ENCODE assay signal across 17 cellular contexts in the genomic region with DNA sequence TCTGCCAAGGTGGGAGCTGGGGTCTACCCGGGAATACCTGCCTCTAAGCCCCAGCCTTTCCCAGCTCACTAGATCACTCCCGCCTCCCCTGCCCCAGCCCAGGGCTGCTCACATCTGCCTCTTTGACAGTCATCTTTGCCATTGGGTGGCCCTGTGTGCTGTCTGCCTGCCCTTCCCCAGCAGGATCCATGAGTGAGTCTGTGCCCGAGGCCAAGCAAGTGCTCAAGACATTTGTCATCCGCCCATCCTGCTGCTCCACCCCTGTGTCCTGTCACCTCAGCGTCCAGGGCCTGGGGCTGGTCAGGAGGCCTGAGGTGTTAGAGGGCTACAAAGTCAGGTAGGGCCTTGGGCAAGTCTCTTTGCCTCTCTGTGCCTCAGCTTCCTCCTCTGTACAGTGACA.
A peak's percentile ranks its signal among the peaks of the same experiment; 100 is the strongest.
DNase-seq lines count a peak whose midpoint lies in the region; ATAC-seq, FAIRE-seq and TF ChIP-seq lines count a peak whose summit lies in the region.
"Had no signal": no experiment of that assay in that cellular context is flagged by ENCODE, and none has a peak within 500 bp of the region (broad histone marks: within the 10 kb centered on the region; RNA-seq: fewer than 3 reads in every experiment).

No MANE protein-coding gene starts in this region.

- H3K56ac ChIP-seq in IMR-90 (ENCODE audit: extremely low read depth, insufficient read depth, low read length) (no peak overlapping the region), mesendoderm (ENCODE audit: low read length) (peak overlapping the region; percentile 35)

- H2BK20ac ChIP-seq in IMR-90 (ENCODE audit: low read depth, low read length) = no peak overlapping the region; the same call in 1 of the 2 replicates

- CTCF ChIA-PET in IMR-90 (lab: Yijun Ruan, JAX) = interaction anchor here (1.3 kb wide), 1 partner anchor 21 kb away, joined by 3 read pairs; no protein-coding TSS in a partner anchor

- DNase-seq in EH (ENCODE audit: low read depth) (peak; percentile 34), IMR-90 (no peak), bronchial epithelial cell (ENCODE audit: low read depth) (peak; percentile 53), mesendoderm (peak; percentile 36), 8988T (no peak), urothelium cell line (ENCODE audit: low spot score) (no peak), SJCRH30 (no peak)
- DNase-seq: NCI-H1092 treated with DMSO at 0.1 percent for 48 hours; NCI-H1694; NK-92 treated with Interleukin-12 subunit alpha and Interleukin-12 subunit beta, amount 100 ng/mL, for 24 hours; SIG-M5 had no signal

- H3K79me2 ChIP-seq in mesendoderm (ENCODE audit: control insufficient read depth, insufficient read depth, low read length) = no peaks in the 10 kb centered on the region

- H3K4me2 ChIP-seq in IMR-90 (ENCODE audit: low read depth, low read length) = no peak overlapping the region
- no peak overlapping the region for H3K4me2 ChIP-seq in mesendoderm (ENCODE audit: low read length)
- H3K4me2 ChIP-seq: A549 had no signal

- H3K9me3 ChIP-seq in IMR-90 (ENCODE audit: control insufficient read depth, insufficient read depth, low read length) (peaks cover 3% of the 10 kb centered on the region; the same call in 1 of the 2 replicates), SJCRH30 (replicated peaks) (no peaks in the 10 kb centered on the region)

- peak overlapping the region; percentile 78 for H2AK9ac ChIP-seq in IMR-90 (replicated peaks; ENCODE audit: low read depth, low read length, poor library complexity)

- H2AK5ac ChIP-seq in IMR-90 (ENCODE audit: low read depth, low read length) (peak overlapping the region; percentile 57), mesendoderm (ENCODE audit: low read length) (no peak overlapping the region)

- FAIRE-seq in bronchial epithelial cell (lab: Jason Lieb, UNC) = no peak
- no peak for FAIRE-seq in urothelium cell line (lab: Jason Lieb, UNC)
- FAIRE-seq: A549, G401.6, GM12891 had no signal

- BruUV-seq in IMR-90 (replicated peaks; lab: Mats Ljungman, UMichigan) = no TSS peak

- no peak overlapping the region for H3K4me3 ChIP-seq in IMR-90 (ENCODE audit: insufficient read depth, low read depth, low read length)
- H3K4me3 ChIP-seq in bronchial epithelial cell (ENCODE audit: low read depth, low read length) = no peak overlapping the region
- no peak overlapping the region for H3K4me3 ChIP-seq in mesendoderm (ENCODE audit: low read length)
- no peak overlapping the region for H3K4me3 ChIP-seq in SJCRH30
- H3K4me3 ChIP-seq: A549 had no signal

- peaks cover 15% of the 10 kb centered on the region for H3K4me1 ChIP-seq in IMR-90 (ENCODE audit: control insufficient read depth, insufficient read depth, low read length)
- H3K4me1 ChIP-seq in mesendoderm (ENCODE audit: control insufficient read depth, low read depth, low read length) = peaks cover 3% of the 10 kb centered on the region
- peaks cover 14% of the 10 kb centered on the region; the same call in 1 of the 2 replicates for H3K4me1 ChIP-seq in SJCRH30

- WGBS in IMR-90 (ENCODE audit: extremely low coverage in 2 of 2, insufficient read length in 1 of 2), 2 experiments = 93% methylated on average over 2 of the region's 5 CpGs; no CpG with 5 or more reads in 1 of the 2 experiments
- WGBS in mesendoderm (ENCODE audit: extremely low coverage, insufficient coverage, low lambda C conversion rate) = no CpG with 5 or more reads among the region's 5 CpGs

- no peak overlapping the region for H3K27ac ChIP-seq in IMR-90 (ENCODE audit: insufficient read depth, low read length)
- H3K27ac ChIP-seq in mesendoderm (ENCODE audit: low read depth, low read length) = no peak overlapping the region
- H3K27ac ChIP-seq in SJCRH30 = no peak overlapping the region
- H3K27ac ChIP-seq: A549, C4-2B had no signal

- TF ChIP-seq CTCF in IMR-90 (conservative IDR thresholded peaks at IDR 0.05; ENCODE audit: low read depth, low read length) (no peak), bronchial epithelial cell (IDR thresholded peaks at IDR 0.05; ENCODE audit: insufficient read depth, low read length, severe bottlenecking) (no peak)

- H3K27me3 ChIP-seq in IMR-90 (ENCODE audit: control insufficient read depth, insufficient read depth, low read length) = peaks cover 2% of the 10 kb centered on the region; the same call in 1 of the 2 replicates
- H3K27me3 ChIP-seq in bronchial epithelial cell (ENCODE audit: control insufficient read depth, insufficient read depth, low read length) = no peaks in the 10 kb centered on the region
- no peaks in the 10 kb centered on the region for H3K27me3 ChIP-seq in mesendoderm (ENCODE audit: insufficient read depth, low read length, poor library complexity)
- no peaks in the 10 kb centered on the region for H3K27me3 ChIP-seq in SJCRH30

- TF ChIP-seq RAD21 in IMR-90 (IDR thresholded peaks at IDR 0.05; ENCODE audit: low read length) = no peak

- no peak overlapping the region for H3K9ac ChIP-seq in IMR-90 (ENCODE audit: low read depth, low read length)
- no peak overlapping the region for H3K9ac ChIP-seq in mesendoderm (ENCODE audit: low read length)

- peak overlapping the region; percentile 27; the same call in 1 of the 2 replicates for H3K4ac ChIP-seq in IMR-90 (ENCODE audit: low read depth, low read length)
- no peak overlapping the region for H3K4ac ChIP-seq in mesendoderm (ENCODE audit: low read depth, low read length)

- H4K5ac ChIP-seq in IMR-90 (ENCODE audit: low read depth, low read length) = no peak overlapping the region
- H4K5ac ChIP-seq in mesendoderm (ENCODE audit: low read length) = no peak overlapping the region

- ATAC-seq in IMR-90 (ENCODE audit: low read depth) = no peak
- ATAC-seq in HG03196 (IDR thresholded peaks at IDR 0.05; ENCODE audit: unreplicated experiment) = no peak
- ATAC-seq: A549, HCT116 had no signal

- H3K9me1 ChIP-seq in IMR-90 (ENCODE audit: insufficient read depth, low read length) = peaks cover 4% of the 10 kb centered on the region

- no peak overlapping the region for H2BK5ac ChIP-seq in IMR-90 (ENCODE audit: low read depth, low read length, poor library complexity, severe bottlenecking)
- no peak overlapping the region for H2BK5ac ChIP-seq in mesendoderm (ENCODE audit: low read length)

- in situ Hi-C loops in IMR-90 (cut with MboI; ENCODE audit: low sequenced_read_pairs) = no loop called here

- TF ChIP-seq POLR2A in IMR-90 (IDR thresholded peaks at IDR 0.05; ENCODE audit: low read depth, low read length) = no peak

- no peak overlapping the region; the same call in 1 of the 2 replicates for H3K14ac ChIP-seq in IMR-90 (replicated peaks; ENCODE audit: low read depth, low read length)

- H2BK15ac ChIP-seq in IMR-90 (ENCODE audit: low read depth, low read length) (no peak overlapping the region), mesendoderm (replicated peaks; ENCODE audit: low read depth) (no peak overlapping the region)

- no peak overlapping the region for H4K8ac ChIP-seq in IMR-90 (ENCODE audit: low read depth in 2 of 2, low read length in 2 of 2)
- H4K8ac ChIP-seq in mesendoderm (ENCODE audit: low read depth, low read length) = no peak overlapping the region

- no peaks in the 10 kb centered on the region for H4K20me1 ChIP-seq in IMR-90 (ENCODE audit: insufficient read depth, low read length)

- H3K36me3 ChIP-seq in IMR-90 (ENCODE audit: control insufficient read depth, insufficient read depth, low read length) = no peaks in the 10 kb centered on the region
- no peaks in the 10 kb centered on the region for H3K36me3 ChIP-seq in bronchial epithelial cell (ENCODE audit: control insufficient read depth, insufficient read depth, low read length)
- no peaks in the 10 kb centered on the region for H3K36me3 ChIP-seq in mesendoderm (ENCODE audit: control insufficient read depth, insufficient read depth, low read length)
- H3K36me3 ChIP-seq in SJCRH30 = no peaks in the 10 kb centered on the region

- H3K18ac ChIP-seq in IMR-90 (ENCODE audit: low read depth, low read length) = no peak overlapping the region
- no peak overlapping the region for H3K18ac ChIP-seq in mesendoderm (ENCODE audit: low read length)

- POLR2A ChIA-PET in IMR-90 (lab: Charles Lee; ENCODE audit: unreplicated experiment) = interaction anchor here (0.6 kb wide), 1 partner anchor 1232 kb away, joined by 3 read pairs; no protein-coding TSS in a partner anchor

- dilution Hi-C loops in IMR-90 (cut with HindIII; ENCODE audit: low sequenced_read_pairs, unreplicated experiment) = no loop called here

- no peak overlapping the region for H2BK120ac ChIP-seq in IMR-90 (ENCODE audit: low read depth, low read length)
- no peak overlapping the region for H2BK120ac ChIP-seq in mesendoderm (ENCODE audit: low read depth, low read length)

- H3K79me1 ChIP-seq in IMR-90 (ENCODE audit: low read depth in 1 of 2, low read length in 2 of 2) (no peaks in the 10 kb centered on the region), mesendoderm (ENCODE audit: low read length) (no peaks in the 10 kb centered on the region)

- intact Hi-C loops in IMR-90 (cut with micrococcal nuclease) = no loop called here

- H3K23ac ChIP-seq in IMR-90 (ENCODE audit: low read depth, low read length) (no peak overlapping the region), mesendoderm (ENCODE audit: low read length) (no peak overlapping the region)

- H4K91ac ChIP-seq in IMR-90 (ENCODE audit: insufficient read depth, low read depth, low read length) = no peak overlapping the region

- no peak overlapping the region for H2AFZ ChIP-seq in IMR-90 (replicated peaks; ENCODE audit: low read length, poor library complexity)

TF ChIP-seq in IMR-90, 13 proteins besides CTCF, POLR2A, EP300 and RAD21 (continues in another document):
- TF ChIP-seq CHD1 (IDR thresholded peaks at IDR 0.05; ENCODE audit: low read depth, low read length) (no peak), RCOR1 (IDR thresholded peaks at IDR 0.05; ENCODE audit: insufficient replicate concordance, low read length) (no peak), SMC3 (IDR thresholded peaks at IDR 0.05; ENCODE audit: low read depth, low read length) (no peak), MAZ (IDR thresholded peaks at IDR 0.05; ENCODE audit: borderline replicate concordance, low read depth, low read length) (no peak), NFE2L2 (IDR thresholded peaks at IDR 0.05; ENCODE audit: low read depth, low read length) (no peak), MAFK (IDR thresholded peaks at IDR 0.05; ENCODE audit: low read depth, low read length) (no peak), MXI1 (IDR thresholded peaks at IDR 0.05; ENCODE audit: borderline replicate concordance, low read depth, low read length) (no peak), RFX5 (IDR thresholded peaks at IDR 0.05; ENCODE audit: low read depth, low read length) (no peak), FOS (IDR thresholded peaks at IDR 0.05; ENCODE audit: low read depth, low read length) (no peak), CEBPB (IDR thresholded peaks at IDR 0.05; ENCODE audit: low read depth, low read length) (no peak)
- TF ChIP-seq, protein P1, sequence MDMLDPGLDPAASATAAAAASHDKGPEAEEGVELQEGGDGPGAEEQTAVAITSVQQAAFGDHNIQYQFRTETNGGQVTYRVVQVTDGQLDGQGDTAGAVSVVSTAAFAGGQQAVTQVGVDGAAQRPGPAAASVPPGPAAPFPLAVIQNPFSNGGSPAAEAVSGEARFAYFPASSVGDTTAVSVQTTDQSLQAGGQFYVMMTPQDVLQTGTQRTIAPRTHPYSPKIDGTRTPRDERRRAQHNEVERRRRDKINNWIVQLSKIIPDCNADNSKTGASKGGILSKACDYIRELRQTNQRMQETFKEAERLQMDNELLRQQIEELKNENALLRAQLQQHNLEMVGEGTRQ (IDR thresholded peaks at IDR 0.05; ENCODE audit: low read depth, low read length) = no peak

Comparison
In these comparisons a context has a peak if more than half of its experiments do, and no peak if none do; other contexts are left out.
1. DNase-seq: peak in EH (single experiment), bronchial epithelial cell (single experiment) and mesendoderm (single experiment); none in IMR-90 (single experiment), 8988T (single experiment), urothelium cell line (single experiment) and SJCRH30 (0 of 2).